In the genomic region with DNA sequence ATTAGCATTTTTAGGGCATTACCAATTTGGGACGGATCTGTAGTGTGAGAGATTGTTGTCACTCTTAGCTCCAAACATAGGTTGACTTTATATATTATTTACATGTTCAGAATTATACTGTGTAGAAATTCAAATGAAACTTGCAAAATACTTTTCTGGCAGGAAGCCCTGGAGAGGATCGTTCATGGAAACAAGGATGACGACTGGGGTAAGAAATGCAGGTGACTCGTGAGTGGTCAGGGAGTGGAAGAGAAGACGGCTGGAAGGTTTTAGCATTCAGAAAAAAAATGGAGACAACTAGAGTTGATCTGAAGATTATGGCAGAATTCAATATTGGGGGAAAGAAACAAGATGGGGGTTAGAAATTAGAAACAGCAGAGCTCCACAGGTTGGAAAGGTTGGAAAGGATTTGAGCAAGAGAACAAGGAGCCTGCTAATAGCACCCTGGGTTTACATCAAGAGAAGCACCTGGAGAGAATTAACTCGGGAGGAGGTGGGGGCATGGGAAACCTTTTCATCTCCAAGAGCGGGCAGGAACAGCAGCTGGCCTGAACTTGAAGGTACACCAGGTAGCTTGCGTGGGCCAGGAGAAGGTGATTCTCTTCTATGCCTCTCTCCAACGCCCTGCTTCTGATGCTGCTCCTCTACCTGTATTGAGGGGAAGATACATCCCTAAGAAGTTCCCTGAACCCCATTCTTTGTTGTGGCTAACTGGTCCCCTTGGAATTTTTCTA, we compare ENCODE assay signal across 9 cellular contexts. TPM values are rescaled to one million over a fixed set of nuclear protein-coding genes. Genes with fewer than 3 reads are reported as not detected.
A peak's percentile ranks its signal among the peaks of the same experiment; 100 is the strongest.
DNase-seq lines count a peak whose midpoint lies in the region; ATAC-seq lines count a peak whose summit lies in the region.
"Had no signal": no experiment of that assay in that cellular context is flagged by ENCODE, and none has a peak within 500 bp of the region (broad histone marks: within the 10 kb centered on the region; RNA-seq: fewer than 3 reads in every experiment).

No MANE protein-coding gene starts in this region.

- H3K4me1 ChIP-seq in iPS-20b (ENCODE audit: insufficient read depth, low read length) = peaks cover 10% of the 10 kb centered on the region; the same call in 1 of the 2 replicates

- peak overlapping the region; percentile 45; the same call in 1 of the 2 replicates for H3K9ac ChIP-seq in iPS-20b (ENCODE audit: low read depth, low read length)

- POLR2A ChIA-PET in activated CD4-positive, alpha-beta T cell treated with anti-CD3 and anti-CD28 coated beads for 36 hours (lab: Charles Lee) = interaction anchor here (0.6 kb wide), 1 partner anchor 258 kb away, joined by 5 read pairs; no protein-coding TSS in a partner anchor

- CTCF ChIA-PET in activated CD4-positive, alpha-beta T cell treated with anti-CD3 and anti-CD28 coated beads for 36 hours (lab: Charles Lee) = interaction anchor here (0.6 to 3.9 kb wide), 22 partner anchors 8 to 1230 kb away, joined by 3 to 22 read pairs (median 4); no protein-coding TSS in a partner anchor

- H3K27me3 ChIP-seq in iPS-20b (ENCODE audit: insufficient read depth, low read length) = peaks cover 7% of the 10 kb centered on the region; the same call in 1 of the 2 replicates

- H3K4me1 Mint-ChIP-seq in activated CD4-positive, alpha-beta T cell treated with anti-CD3 and anti-CD28 coated beads for 36 hours = peaks cover 60% of the 10 kb centered on the region
- peaks cover 56% of the 10 kb centered on the region for H3K4me1 Mint-ChIP-seq in activated T-helper 2 cell treated with anti-CD3 and anti-CD28 coated beads, Interferon-gamma antibody, Interleukin-2, Interleukin-4, amounts not matched to agents 10 μg/mL and 5 μg/mL and 100 μg/mL, durations not matched to agents 14 hours and 24 hours and 36 hours (ENCODE audit: low read depth)

- H3K36me3 ChIP-seq in iPS-20b (ENCODE audit: insufficient read depth, low read depth, low read length) = no peaks in the 10 kb centered on the region
- H3K36me3 ChIP-seq: neutrophil had no signal

- no peaks in the 10 kb centered on the region for H3K36me3 Mint-ChIP-seq in activated CD4-positive, alpha-beta T cell treated with anti-CD3 and anti-CD28 coated beads for 36 hours (ENCODE audit: low read depth)
- H3K36me3 Mint-ChIP-seq in activated T-helper 2 cell treated with anti-CD3 and anti-CD28 coated beads, Interferon-gamma antibody, Interleukin-2, Interleukin-4, amounts not matched to agents 10 μg/mL and 5 μg/mL and 100 μg/mL, durations not matched to agents 14 hours and 24 hours and 36 hours (ENCODE audit: low read depth) = no peaks in the 10 kb centered on the region

- no peaks in the 10 kb centered on the region for H3K9me3 ChIP-seq in iPS-20b (ENCODE audit: insufficient read depth, low read depth, low read length)
- H3K9me3 ChIP-seq: neutrophil had no signal

- H3K9me3 Mint-ChIP-seq in activated CD4-positive, alpha-beta T cell treated with anti-CD3 and anti-CD28 coated beads for 36 hours (ENCODE audit: low read depth) = no peaks in the 10 kb centered on the region
- H3K9me3 Mint-ChIP-seq in activated T-helper 2 cell treated with anti-CD3 and anti-CD28 coated beads, Interferon-gamma antibody, Interleukin-2, Interleukin-4, amounts not matched to agents 10 μg/mL and 5 μg/mL and 100 μg/mL, durations not matched to agents 14 hours and 24 hours and 36 hours = no peaks in the 10 kb centered on the region

- peak overlapping the region; percentile 53; the same call in 1 of the 2 replicates for H3K4me3 ChIP-seq in iPS-20b (ENCODE audit: low read length)

- no peaks in the 10 kb centered on the region for H3K27me3 Mint-ChIP-seq in activated CD4-positive, alpha-beta T cell treated with anti-CD3 and anti-CD28 coated beads for 36 hours
- no peaks in the 10 kb centered on the region for H3K27me3 Mint-ChIP-seq in activated T-helper 2 cell treated with anti-CD3 and anti-CD28 coated beads, Interferon-gamma antibody, Interleukin-2, Interleukin-4, amounts not matched to agents 10 μg/mL and 5 μg/mL and 100 μg/mL, durations not matched to agents 14 hours and 24 hours and 36 hours (ENCODE audit: low read depth)

- H3K4me3 Mint-ChIP-seq in activated CD4-positive, alpha-beta T cell treated with anti-CD3 and anti-CD28 coated beads for 36 hours = no peak overlapping the region
- peak overlapping the region; percentile 38 for H3K4me3 Mint-ChIP-seq in activated T-helper 2 cell treated with anti-CD3 and anti-CD28 coated beads, Interferon-gamma antibody, Interleukin-2, Interleukin-4, amounts not matched to agents 10 μg/mL and 5 μg/mL and 100 μg/mL, durations not matched to agents 14 hours and 24 hours and 36 hours (ENCODE audit: low read depth)

- peak overlapping the region; percentile 86 for H3K27ac Mint-ChIP-seq in activated CD4-positive, alpha-beta T cell treated with anti-CD3 and anti-CD28 coated beads for 36 hours
- peak overlapping the region; percentile 80 for H3K27ac Mint-ChIP-seq in activated T-helper 2 cell treated with anti-CD3 and anti-CD28 coated beads, Interferon-gamma antibody, Interleukin-2, Interleukin-4, amounts not matched to agents 10 μg/mL and 5 μg/mL and 100 μg/mL, durations not matched to agents 14 hours and 24 hours and 36 hours

- H3K27ac ChIP-seq in iPS-20b (ENCODE audit: low read length) = no peak overlapping the region
- H3K27ac ChIP-seq in substantia nigra (ENCODE audit: low read depth, low read length, poor library complexity, severe bottlenecking) = peak overlapping the region; percentile 90

- no peak for DNase-seq in activated CD4-positive, alpha-beta T cell treated with anti-CD3 and anti-CD28 coated beads for 36 hours
- no peak for DNase-seq in activated CD4-positive, alpha-beta T cell treated with anti-CD3 and anti-CD28 coated beads, Interleukin-2, amount 50 U/mL, for 1 hour
- no peak for DNase-seq in activated T-helper 2 cell treated with anti-CD3 and anti-CD28 coated beads, Interferon-gamma antibody, Interleukin-2, Interleukin-4, amounts not matched to agents 10 μg/mL and 5 μg/mL and 100 μg/mL, durations not matched to agents 14 hours and 24 hours and 36 hours (ENCODE audit: low spot score)
- DNase-seq in substantia nigra (lab: John Stamatoyannopoulos, UW) = no peak
- DNase-seq in EL = no peak
- no peak for DNase-seq in stimulated activated CD4-positive, alpha-beta T cell treated with anti-CD3 and anti-CD28 coated beads, Interleukin-2, amount 100 ng/mL, for 24 hours

- intact Hi-C loops in activated CD4-positive, alpha-beta T cell treated with anti-CD3 and anti-CD28 coated beads for 36 hours (cut with DNase I, micrococcal nuclease) = loop anchor here (1.0 to 10.0 kb wide), 13 partner anchors 11 to 955 kb away; partner anchors contain the start of gene ELL2 (in 1 of the 2)
- intact Hi-C loops in activated T-helper 2 cell treated with anti-CD3 and anti-CD28 coated beads, Interferon-gamma antibody, Interleukin-2, Interleukin-4, amounts not matched to agents 10 μg/mL and 5 μg/mL and 100 μg/mL, durations not matched to agents 14 hours and 24 hours and 36 hours (cut with micrococcal nuclease) = loop anchor here (1.0 to 5.0 kb wide), 7 partner anchors 11 to 803 kb away; partner anchors contain the start of genes CAST and ELL2

- ATAC-seq in activated CD4-positive, alpha-beta T cell treated with anti-CD3 and anti-CD28 coated beads for 36 hours = peak; percentile 7
- no peak for ATAC-seq in HG03460 (IDR thresholded peaks at IDR 0.05; ENCODE audit: unreplicated experiment)

RNA-seq across cellular contexts. Expression of gene GLRX, which starts 37.0 kb away (rescaled TPM):
- total RNA-seq in activated CD4-positive, alpha-beta T cell treated with anti-CD3 and anti-CD28 coated beads for 36 hours = 10 to 100 TPM; 21.0 to 31.5 TPM
- total RNA-seq in activated T-helper 2 cell treated with anti-CD3 and anti-CD28 coated beads, Interferon-gamma antibody, Interleukin-2, Interleukin-4, amounts not matched to agents 10 μg/mL and 5 μg/mL and 100 μg/mL, durations not matched to agents 14 hours and 24 hours and 36 hours = 14.9 and 18.5 TPM in 2 replicates
